Comparison of ENCODE assay signal across 8 cellular contexts in genomic region chr1:120069067-120069919, GRCh38. TPM values are rescaled to one million over a fixed set of nuclear protein-coding genes. Genes with fewer than 3 reads are reported as not detected.
DNase-seq lines count a peak whose midpoint lies in the region; ATAC-seq and TF ChIP-seq lines count a peak whose summit lies in the region.
"Not testable (repeated sequence)": the region's sequence is repeated elsewhere in the genome, so short reads cannot be mapped to it uniquely, and the experiment has no call there.

TSS of gene NOTCH2 (minus strand) at chr1:120069662. CDS start at chr1:120069406, 256 bp downstream.

- H3K4me3 ChIP-seq in GM06990 (replicated peaks; ENCODE audit: low read depth, low read length): peak within 1 kb of the TSS; percentile 56
- H3K4me3 ChIP-seq in thymus (ENCODE audit: low read length): peak within 1 kb of the TSS; percentile 53

- peak within 1 kb of the TSS; percentile 40 for H3K27ac ChIP-seq in KOPT-K1 (ENCODE audit: low read depth, low read length, poor library complexity, severe bottlenecking)
- not testable (repeated sequence) for H3K27ac ChIP-seq in thymus (ENCODE audit: low read depth)

- intact Hi-C loops in sciatic nerve (cut with DNase I): not testable (repeated sequence)

- H3K27me3 ChIP-seq in GM06990 (replicated peaks; ENCODE audit: control insufficient read depth, insufficient read depth, low read length); thymus (ENCODE audit: control insufficient read depth, insufficient read depth): not testable (repeated sequence)

- ATAC-seq in sciatic nerve: peak; percentile 86

- WGBS in thymus: under 1% methylated on average over 66 of the region's 95 CpGs

- not testable (repeated sequence) for H3K4me1 ChIP-seq in thymus (ENCODE audit: control insufficient read depth, insufficient read depth, low read length)

- H3K36me3 ChIP-seq in GM06990 (ENCODE audit: control insufficient read depth, insufficient read depth, low read length); KOPT-K1 (ENCODE audit: insufficient read depth, low read length); thymus (ENCODE audit: control insufficient read depth, insufficient read depth): not testable (repeated sequence)

- peak; percentile 20 for DNase-seq in GM06990 (ENCODE audit: extremely low read depth, insufficient read length)
- peak; percentile 8 for DNase-seq in SKM-1 treated with dmso at 0.1 percent for 144 hours (lab: John Stamatoyannopoulos, UW; ENCODE audit: unreplicated experiment)
- peak; percentile 80 for DNase-seq in activated T-cell treated with anti-CD3 and anti-CD28 coated beads, Interleukin-2, amount 50 U/mL, for 1 hour
- peak; percentile 53 for DNase-seq in ecto neural progenitor cell (ENCODE audit: low spot score)
- DNase-seq in kidney tubule cell (ENCODE audit: low spot score): peak; percentile 10
- DNase-seq in sciatic nerve (ENCODE audit: low spot score): peak; percentile 84

- H3K9me3 ChIP-seq in KOPT-K1 (ENCODE audit: insufficient read depth, low read length, poor library complexity, severe bottlenecking); thymus (ENCODE audit: control insufficient read depth): not testable (repeated sequence)

- not testable (repeated sequence) for TF ChIP-seq CTCF in GM06990 (IDR thresholded peaks at IDR 0.05; ENCODE audit: insufficient read depth, low read length, poor library complexity, severe bottlenecking)

RNA-seq across cellular contexts. Expression of gene NOTCH2, which starts in this region (rescaled TPM):
- 159 TPM for total RNA-seq in sciatic nerve
- polyA plus RNA-seq in thymus: 13.0 TPM

Comparison
In these comparisons a context has a peak if more than half of its experiments do, and no peak if none do; other contexts are left out.
1. DNase-seq: peak in every context shown above with its lines; median percentile 84 in sciatic nerve; 80 in activated T-cell treated with anti-CD3 and anti-CD28 coated beads, Interleukin-2, amount 50 U/mL, for 1 hour; 53 in ecto neural progenitor cell; 20 in GM06990; 10 in kidney tubule cell; 8 in SKM-1 treated with dmso at 0.1 percent for 144 hours.